Comparison of ENCODE assay signal across 1 cellular context in genomic region chr9:70413798-70414775, GRCh38.
A peak's percentile ranks its signal among the peaks of the same experiment; 100 is the strongest.
TF ChIP-seq lines count a peak whose summit lies in the region.

Gene KLF9, minus strand, starts transcription at chr9:70414657. Its CDS starts 1,294 bp downstream, at chr9:70413363.

TF ChIP-seq in K562, 482 proteins besides CTCF, POLR2A, EP300 and RAD21 (continued from another document and continues in another):
- TF ChIP-seq HINFP (tag; conservative IDR thresholded peaks at IDR 0.05; ENCODE audit: low read depth) (no peak), CHAMP1 (IDR thresholded peaks at IDR 0.05) (no peak), CBX3 (IDR thresholded peaks at IDR 0.05; ENCODE audit: borderline replicate concordance in 1 of 2, low read length in 2 of 2) (peak in 1 of 2 experiments; percentile 82; a peak in 2 of 3 replicates), E2F8 (IDR thresholded peaks at IDR 0.05; ENCODE audit: low read depth, partially characterized antibody) (no peak), NR2C2 (CRISPR knock-in tag; IDR thresholded peaks at IDR 0.05) (peak; percentile 81), NR2C2 (tag; IDR thresholded peaks at IDR 0.05) (no peak; the same call in 1 of the 2 replicates), GTF2F1 (IDR thresholded peaks at IDR 0.05; ENCODE audit: low read depth, low read length) (no peak), RBM14 (IDR thresholded peaks at IDR 0.05; ENCODE audit: borderline replicate concordance, insufficient read depth, low read depth, low read length) (no peak), ZBTB1 (CRISPR knock-in tag; IDR thresholded peaks at IDR 0.05; ENCODE audit: borderline replicate concordance, low read depth) (peak; percentile 82; the same call in 1 of the 2 replicates), CBX2 (IDR thresholded peaks at IDR 0.05; ENCODE audit: insufficient read depth, low read length, poor library complexity, severe bottlenecking) (no peak), SAFB2 (IDR thresholded peaks at IDR 0.05; ENCODE audit: borderline replicate concordance, low read depth, low read length, severe bottlenecking) (no peak), SOX6 (IDR thresholded peaks at IDR 0.05) (peak; percentile 39; the same call in 1 of the 2 replicates), FOXJ2 (tag; IDR thresholded peaks at IDR 0.05) (peak; percentile 79; the same call in 1 of the 2 replicates), PYGO2 (tag; IDR thresholded peaks at IDR 0.05) (no peak), ESRRA (IDR thresholded peaks at IDR 0.05; ENCODE audit: borderline replicate concordance, low read depth) (no peak), ZC3H11A (IDR thresholded peaks at IDR 0.05; ENCODE audit: low read depth, low read length) (no peak), JUN (IDR thresholded peaks at IDR 0.05; ENCODE audit: borderline replicate concordance, low read depth, low read length) (no peak), JUN (CRISPR knock-in tag; IDR thresholded peaks at IDR 0.05; ENCODE audit: borderline replicate concordance) (0 out of 2 replicates have a peak, but pooled peaks have one; percentile 75), CBFA2T3 (IDR thresholded peaks at IDR 0.05) (0 out of 2 replicates have a peak, but pooled peaks have one; percentile 6), ZNF124 (CRISPR knock-in tag; IDR thresholded peaks at IDR 0.05) (no peak), CREB3 (tag; conservative IDR thresholded peaks at IDR 0.05; ENCODE audit: low read depth) (no peak), ZNF263 (CRISPR knock-in tag; IDR thresholded peaks at IDR 0.05; ENCODE audit: borderline replicate concordance) (peak; percentile 67; the same call in 1 of the 2 replicates), JUND (IDR thresholded peaks at IDR 0.05; ENCODE audit: borderline replicate concordance, low read depth, low read length) (peak; percentile 81), JUND (tag; IDR thresholded peaks at IDR 0.05; ENCODE audit: borderline replicate concordance, low read depth, low read length) (peak; percentile 63; the same call in 2 of the 3 replicates), TRIM24 (IDR thresholded peaks at IDR 0.05) (no peak; a peak in 1 of 4 replicates), PHB (CRISPR knock-in tag; IDR thresholded peaks at IDR 0.05) (no peak), L3MBTL2 (IDR thresholded peaks at IDR 0.05) (peak; percentile 99), ZNF778 (CRISPR knock-in tag; IDR thresholded peaks at IDR 0.05) (no peak), ZNF217 (CRISPR knock-in tag; IDR thresholded peaks at IDR 0.05) (no peak), ATF7 (IDR thresholded peaks at IDR 0.05) (peak; percentile 95), ZNF175 (CRISPR knock-in tag; IDR thresholded peaks at IDR 0.05; ENCODE audit: low read depth) (0 out of 2 replicates have a peak, but pooled peaks have one; percentile 45), CHD4 (IDR thresholded peaks at IDR 0.05; ENCODE audit: insufficient read depth, insufficient replicate concordance, low read depth, low read length, poor library complexity, severe bottlenecking) (no peak), HMGN3 (IDR thresholded peaks at IDR 0.05; ENCODE audit: borderline replicate concordance, extremely low read depth, insufficient read length, low read depth, low read length) (no peak), FOXJ3 (CRISPR knock-in tag; IDR thresholded peaks at IDR 0.05) (no peak), TARDBP (IDR thresholded peaks at IDR 0.05) (no peak), ZKSCAN3 (CRISPR knock-in tag; IDR thresholded peaks at IDR 0.05) (no peak), PRPF4 (IDR thresholded peaks at IDR 0.05; ENCODE audit: insufficient read depth, low read depth, low read length, poor library complexity, severe bottlenecking) (no peak), NBN (IDR thresholded peaks at IDR 0.05; ENCODE audit: low read depth) (peak; percentile 43; the same call in 1 of the 2 replicates), NCOA1 (IDR thresholded peaks at IDR 0.05; ENCODE audit: low read depth) (no peak; the same call in 1 of the 2 replicates)
- TF ChIP-seq, protein P1, sequence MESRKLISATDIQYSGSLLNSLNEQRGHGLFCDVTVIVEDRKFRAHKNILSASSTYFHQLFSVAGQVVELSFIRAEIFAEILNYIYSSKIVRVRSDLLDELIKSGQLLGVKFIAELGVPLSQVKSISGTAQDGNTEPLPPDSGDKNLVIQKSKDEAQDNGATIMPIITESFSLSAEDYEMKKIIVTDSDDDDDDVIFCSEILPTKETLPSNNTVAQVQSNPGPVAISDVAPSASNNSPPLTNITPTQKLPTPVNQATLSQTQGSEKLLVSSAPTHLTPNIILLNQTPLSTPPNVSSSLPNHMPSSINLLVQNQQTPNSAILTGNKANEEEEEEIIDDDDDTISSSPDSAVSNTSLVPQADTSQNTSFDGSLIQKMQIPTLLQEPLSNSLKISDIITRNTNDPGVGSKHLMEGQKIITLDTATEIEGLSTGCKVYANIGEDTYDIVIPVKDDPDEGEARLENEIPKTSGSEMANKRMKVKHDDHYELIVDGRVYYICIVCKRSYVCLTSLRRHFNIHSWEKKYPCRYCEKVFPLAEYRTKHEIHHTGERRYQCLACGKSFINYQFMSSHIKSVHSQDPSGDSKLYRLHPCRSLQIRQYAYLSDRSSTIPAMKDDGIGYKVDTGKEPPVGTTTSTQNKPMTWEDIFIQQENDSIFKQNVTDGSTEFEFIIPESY (CRISPR knock-in tag; IDR thresholded peaks at IDR 0.05): peak; percentile 69
- TF ChIP-seq, protein P2, sequence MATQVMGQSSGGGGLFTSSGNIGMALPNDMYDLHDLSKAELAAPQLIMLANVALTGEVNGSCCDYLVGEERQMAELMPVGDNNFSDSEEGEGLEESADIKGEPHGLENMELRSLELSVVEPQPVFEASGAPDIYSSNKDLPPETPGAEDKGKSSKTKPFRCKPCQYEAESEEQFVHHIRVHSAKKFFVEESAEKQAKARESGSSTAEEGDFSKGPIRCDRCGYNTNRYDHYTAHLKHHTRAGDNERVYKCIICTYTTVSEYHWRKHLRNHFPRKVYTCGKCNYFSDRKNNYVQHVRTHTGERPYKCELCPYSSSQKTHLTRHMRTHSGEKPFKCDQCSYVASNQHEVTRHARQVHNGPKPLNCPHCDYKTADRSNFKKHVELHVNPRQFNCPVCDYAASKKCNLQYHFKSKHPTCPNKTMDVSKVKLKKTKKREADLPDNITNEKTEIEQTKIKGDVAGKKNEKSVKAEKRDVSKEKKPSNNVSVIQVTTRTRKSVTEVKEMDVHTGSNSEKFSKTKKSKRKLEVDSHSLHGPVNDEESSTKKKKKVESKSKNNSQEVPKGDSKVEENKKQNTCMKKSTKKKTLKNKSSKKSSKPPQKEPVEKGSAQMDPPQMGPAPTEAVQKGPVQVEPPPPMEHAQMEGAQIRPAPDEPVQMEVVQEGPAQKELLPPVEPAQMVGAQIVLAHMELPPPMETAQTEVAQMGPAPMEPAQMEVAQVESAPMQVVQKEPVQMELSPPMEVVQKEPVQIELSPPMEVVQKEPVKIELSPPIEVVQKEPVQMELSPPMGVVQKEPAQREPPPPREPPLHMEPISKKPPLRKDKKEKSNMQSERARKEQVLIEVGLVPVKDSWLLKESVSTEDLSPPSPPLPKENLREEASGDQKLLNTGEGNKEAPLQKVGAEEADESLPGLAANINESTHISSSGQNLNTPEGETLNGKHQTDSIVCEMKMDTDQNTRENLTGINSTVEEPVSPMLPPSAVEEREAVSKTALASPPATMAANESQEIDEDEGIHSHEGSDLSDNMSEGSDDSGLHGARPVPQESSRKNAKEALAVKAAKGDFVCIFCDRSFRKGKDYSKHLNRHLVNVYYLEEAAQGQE (CRISPR knock-in tag; IDR thresholded peaks at IDR 0.05; ENCODE audit: low read depth): no peak
- TF ChIP-seq, protein P3, sequence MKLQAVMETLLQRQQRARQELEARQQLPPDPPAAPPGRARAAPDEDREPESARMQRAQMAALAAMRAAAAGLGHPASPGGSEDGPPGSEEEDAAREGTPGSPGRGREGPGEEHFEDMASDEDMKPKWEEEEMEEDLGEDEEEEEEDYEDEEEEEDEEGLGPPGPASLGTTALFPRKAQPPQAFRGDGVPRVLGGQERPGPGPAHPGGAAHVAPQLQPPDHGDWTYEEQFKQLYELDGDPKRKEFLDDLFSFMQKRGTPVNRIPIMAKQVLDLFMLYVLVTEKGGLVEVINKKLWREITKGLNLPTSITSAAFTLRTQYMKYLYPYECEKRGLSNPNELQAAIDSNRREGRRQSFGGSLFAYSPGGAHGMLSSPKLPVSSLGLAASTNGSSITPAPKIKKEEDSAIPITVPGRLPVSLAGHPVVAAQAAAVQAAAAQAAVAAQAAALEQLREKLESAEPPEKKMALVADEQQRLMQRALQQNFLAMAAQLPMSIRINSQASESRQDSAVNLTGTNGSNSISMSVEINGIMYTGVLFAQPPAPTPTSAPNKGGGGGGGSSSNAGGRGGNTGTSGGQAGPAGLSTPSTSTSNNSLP (IDR thresholded peaks at IDR 0.05; ENCODE audit: borderline replicate concordance, low read depth, low read length): no peak
- TF ChIP-seq, protein P4, sequence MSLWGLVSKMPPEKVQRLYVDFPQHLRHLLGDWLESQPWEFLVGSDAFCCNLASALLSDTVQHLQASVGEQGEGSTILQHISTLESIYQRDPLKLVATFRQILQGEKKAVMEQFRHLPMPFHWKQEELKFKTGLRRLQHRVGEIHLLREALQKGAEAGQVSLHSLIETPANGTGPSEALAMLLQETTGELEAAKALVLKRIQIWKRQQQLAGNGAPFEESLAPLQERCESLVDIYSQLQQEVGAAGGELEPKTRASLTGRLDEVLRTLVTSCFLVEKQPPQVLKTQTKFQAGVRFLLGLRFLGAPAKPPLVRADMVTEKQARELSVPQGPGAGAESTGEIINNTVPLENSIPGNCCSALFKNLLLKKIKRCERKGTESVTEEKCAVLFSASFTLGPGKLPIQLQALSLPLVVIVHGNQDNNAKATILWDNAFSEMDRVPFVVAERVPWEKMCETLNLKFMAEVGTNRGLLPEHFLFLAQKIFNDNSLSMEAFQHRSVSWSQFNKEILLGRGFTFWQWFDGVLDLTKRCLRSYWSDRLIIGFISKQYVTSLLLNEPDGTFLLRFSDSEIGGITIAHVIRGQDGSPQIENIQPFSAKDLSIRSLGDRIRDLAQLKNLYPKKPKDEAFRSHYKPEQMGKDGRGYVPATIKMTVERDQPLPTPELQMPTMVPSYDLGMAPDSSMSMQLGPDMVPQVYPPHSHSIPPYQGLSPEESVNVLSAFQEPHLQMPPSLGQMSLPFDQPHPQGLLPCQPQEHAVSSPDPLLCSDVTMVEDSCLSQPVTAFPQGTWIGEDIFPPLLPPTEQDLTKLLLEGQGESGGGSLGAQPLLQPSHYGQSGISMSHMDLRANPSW (CRISPR knock-in tag; IDR thresholded peaks at IDR 0.05): no peak
- TF ChIP-seq, protein P5, sequence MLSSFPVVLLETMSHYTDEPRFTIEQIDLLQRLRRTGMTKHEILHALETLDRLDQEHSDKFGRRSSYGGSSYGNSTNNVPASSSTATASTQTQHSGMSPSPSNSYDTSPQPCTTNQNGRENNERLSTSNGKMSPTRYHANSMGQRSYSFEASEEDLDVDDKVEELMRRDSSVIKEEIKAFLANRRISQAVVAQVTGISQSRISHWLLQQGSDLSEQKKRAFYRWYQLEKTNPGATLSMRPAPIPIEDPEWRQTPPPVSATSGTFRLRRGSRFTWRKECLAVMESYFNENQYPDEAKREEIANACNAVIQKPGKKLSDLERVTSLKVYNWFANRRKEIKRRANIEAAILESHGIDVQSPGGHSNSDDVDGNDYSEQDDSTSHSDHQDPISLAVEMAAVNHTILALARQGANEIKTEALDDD (IDR thresholded peaks at IDR 0.05): no peak
